ENCODE assay signal across 1 cellular context in genomic region chr2:232633413-232634318, GRCh38.
TF ChIP-seq lines count a peak whose summit lies in the region.

EFHD1 (plus strand) TSS chr2:232633604; CDS start chr2:232633705, 101 bp downstream.

TF ChIP-seq in HepG2, 621 proteins besides CTCF, POLR2A, EP300 and RAD21 (continued from another document and continues in another):
- TF ChIP-seq ZNF800 (CRISPR knock-in tag; IDR thresholded peaks at IDR 0.05): peak; percentile 93
- no peak for TF ChIP-seq ZNF414 (CRISPR knock-in tag; IDR thresholded peaks at IDR 0.05)
- TF ChIP-seq ZFP41 (CRISPR knock-in tag; IDR thresholded peaks at IDR 0.05; ENCODE audit: borderline replicate concordance): peak; percentile 87; the same call in 1 of the 2 replicates
- TF ChIP-seq FOSL1 (CRISPR knock-in tag; IDR thresholded peaks at IDR 0.05; ENCODE audit: borderline replicate concordance): peak; percentile 39; the same call in 1 of the 2 replicates
- TF ChIP-seq ZBTB42 (CRISPR knock-in tag; IDR thresholded peaks at IDR 0.05): 0 out of 2 replicates have a peak, but pooled peaks have one; percentile 51
- TF ChIP-seq GLMP (CRISPR knock-in tag; IDR thresholded peaks at IDR 0.05; ENCODE audit: borderline replicate concordance): no peak
- no peak for TF ChIP-seq E2F2 (CRISPR knock-in tag; IDR thresholded peaks at IDR 0.05; ENCODE audit: borderline replicate concordance)
- TF ChIP-seq SKI (IDR thresholded peaks at IDR 0.05; ENCODE audit: partially characterized antibody): no peak
- TF ChIP-seq HDAC1 (CRISPR knock-in tag; IDR thresholded peaks at IDR 0.05): peak; percentile 52; the same call in 1 of the 2 replicates
- TF ChIP-seq ZFP91 (CRISPR knock-in tag; IDR thresholded peaks at IDR 0.05; ENCODE audit: borderline replicate concordance): peak; percentile 82; the same call in 1 of the 2 replicates
- no peak; the same call in 1 of the 2 replicates for TF ChIP-seq ZNF160 (CRISPR knock-in tag; IDR thresholded peaks at IDR 0.05)
- peak; percentile 53 for TF ChIP-seq ZNF770 (CRISPR knock-in tag; IDR thresholded peaks at IDR 0.05)
- peak; percentile 96 for TF ChIP-seq BORCS8-MEF2B (CRISPR knock-in tag; IDR thresholded peaks at IDR 0.05)
- TF ChIP-seq MAFK (conservative IDR thresholded peaks at IDR 0.05 in 1 of 2, IDR thresholded peaks at IDR 0.05 in 1 of 2; ENCODE audit: low read length in 2 of 2): no peak
- no peak for TF ChIP-seq ZNF335 (CRISPR knock-in tag; IDR thresholded peaks at IDR 0.05)
- no peak for TF ChIP-seq ATF6 (CRISPR knock-in tag; conservative IDR thresholded peaks at IDR 0.05)
- TF ChIP-seq ZNF597 (CRISPR knock-in tag; IDR thresholded peaks at IDR 0.05): no peak
- no peak for TF ChIP-seq KDM5A (IDR thresholded peaks at IDR 0.05; ENCODE audit: borderline replicate concordance, low read length)
- no peak for TF ChIP-seq EHMT2 (IDR thresholded peaks at IDR 0.05; ENCODE audit: borderline replicate concordance, low read depth, low read length)
- peak; percentile 95; the same call in 1 of the 2 replicates for TF ChIP-seq ZNF468 (CRISPR knock-in tag; IDR thresholded peaks at IDR 0.05)
- TF ChIP-seq ZHX1 (CRISPR knock-in tag; IDR thresholded peaks at IDR 0.05; ENCODE audit: low read depth): peak; percentile 86
- TF ChIP-seq ZNF484 (CRISPR knock-in tag; IDR thresholded peaks at IDR 0.05; ENCODE audit: borderline replicate concordance, low read depth): peak; percentile 89; the same call in 1 of the 2 replicates
- no peak; the same call in 1 of the 2 replicates for TF ChIP-seq AHDC1 (CRISPR knock-in tag; IDR thresholded peaks at IDR 0.05; ENCODE audit: borderline replicate concordance)
- TF ChIP-seq TMF1 (CRISPR knock-in tag; IDR thresholded peaks at IDR 0.05; ENCODE audit: low read depth): peak; percentile 97
- TF ChIP-seq SP4 (CRISPR knock-in tag; IDR thresholded peaks at IDR 0.05): no peak; the same call in none of the 2 replicates
- TF ChIP-seq KDM2A (CRISPR knock-in tag; IDR thresholded peaks at IDR 0.05; ENCODE audit: borderline replicate concordance, low read depth): peak; percentile 35; the same call in 1 of the 2 replicates
- no peak for TF ChIP-seq ZNF24 (IDR thresholded peaks at IDR 0.05)
- peak in 1 of 2 experiments; percentile 65; a peak in 1 of 4 replicates for TF ChIP-seq ATF4 (CRISPR knock-in tag; IDR thresholded peaks at IDR 0.05)
- TF ChIP-seq ZMAT3 (CRISPR knock-in tag; conservative IDR thresholded peaks at IDR 0.05): peak; percentile 91; the same call in 1 of the 2 replicates
- no peak for TF ChIP-seq FOXK1 (CRISPR knock-in tag; IDR thresholded peaks at IDR 0.05; ENCODE audit: borderline replicate concordance, low read depth)
- TF ChIP-seq RNF2 (conservative IDR thresholded peaks at IDR 0.05; ENCODE audit: low read depth): peak; percentile 90
- no peak for TF ChIP-seq GATAD2A (CRISPR knock-in tag; IDR thresholded peaks at IDR 0.05)
